ENCODE assay signal across 12 cellular contexts in genomic region chr15:37107071-37107753, GRCh38. TPM values are rescaled to one million over a fixed set of nuclear protein-coding genes. Genes with fewer than 3 reads are reported as not detected.
DNase-seq lines count a peak whose midpoint lies in the region; ATAC-seq and TF ChIP-seq lines count a peak whose summit lies in the region.
"Had no signal": no experiment of that assay in that cellular context is flagged by ENCODE, and none has a peak within 500 bp of the region (broad histone marks: within the 10 kb centered on the region; RNA-seq: fewer than 3 reads in every experiment).

No MANE protein-coding gene starts in this region.

- peaks cover 7 to 10% of the 10 kb centered on the region in 2 donors for H3K27me3 ChIP-seq in right atrium auricular region

- peak overlapping the region; percentile 2 to 32 for H3K4me3 ChIP-seq in right atrium auricular region
- peak overlapping the region in 1 of 2 donors; percentile 18 for H3K4me3 ChIP-seq in foreskin fibroblast (ENCODE audit: low read depth in 1 of 2, low read length in 2 of 2)

- no peak for TF ChIP-seq CTCF in right atrium auricular region (IDR thresholded peaks at IDR 0.05)
- TF ChIP-seq CTCF in omental fat pad (IDR thresholded peaks at IDR 0.05) = no peak
- TF ChIP-seq CTCF in foreskin fibroblast (IDR thresholded peaks at IDR 0.05; ENCODE audit: low read depth, low read length) = no peak

- no peak for DNase-seq in right atrium auricular region (ENCODE audit: low spot score)
- DNase-seq in omental fat pad (ENCODE audit: low spot score) = no peak
- DNase-seq in NCI-H2029 treated with DMSO at 0.1 percent for 48 hours (lab: John Stamatoyannopoulos, UW) = no peak
- DNase-seq in NCI-H2081 (lab: John Stamatoyannopoulos, UW) = no peak
- DNase-seq in GM03348 (ENCODE audit: low spot score) = no peak
- no peak for DNase-seq in foreskin fibroblast
- DNase-seq: DND-41, left lung, NCI-H2171 had no signal

- H3K4me1 ChIP-seq in ES-I3 (ENCODE audit: insufficient read depth, low read length) (peaks cover 13% of the 10 kb centered on the region), right atrium auricular region (peaks cover 0 to 17% of the 10 kb centered on the region in 2 donors)

- H3K27ac ChIP-seq in angular gyrus (ENCODE audit: low read depth, low read length) (peak overlapping the region; percentile 14), right atrium auricular region (peak overlapping the region; percentile 37 to 49)
- H3K27ac ChIP-seq: left lung had no signal

- H3K9ac ChIP-seq in ES-I3 (ENCODE audit: low read depth, low read length) = peak overlapping the region; percentile 29; the same call in 1 of the 2 replicates

- ATAC-seq in omental fat pad (ENCODE audit: low FRiP score) = peak; percentile 13
- ATAC-seq: left lung, Panc1 had no signal

- H3K36me3 ChIP-seq in ES-I3 (ENCODE audit: insufficient read depth, low read length) (no peaks in the 10 kb centered on the region), right atrium auricular region (no peaks in the 10 kb centered on the region)
- H3K36me3 ChIP-seq: left lung had no signal

- H3K9me3 ChIP-seq in ES-I3 (ENCODE audit: control insufficient read depth, insufficient read depth, low read length) = no peaks in the 10 kb centered on the region
- no peaks in the 10 kb centered on the region for H3K9me3 ChIP-seq in right atrium auricular region
- H3K9me3 ChIP-seq: left lung had no signal

RNA-seq across cellular contexts. Expression of gene MEIS2, which starts 6.9 kb away (rescaled TPM):
- total RNA-seq in right atrium auricular region (10 to 100 TPM; 24.3 to 29.8 TPM), omental fat pad (10 to 100 TPM; 28.3 to 87.5 (median 42.2) TPM)
